ENCODE assay signal across 1 cellular context in genomic region chr11:1760351-1761109, GRCh38.
A peak's percentile ranks its signal among the peaks of the same experiment; 100 is the strongest.
TF ChIP-seq lines count a peak whose summit lies in the region.

No MANE protein-coding gene starts in this region.

TF ChIP-seq in K562, 482 proteins besides CTCF, POLR2A, EP300 and RAD21 (continued from another document and continues in another):
- TF ChIP-seq MLX (CRISPR knock-in tag; conservative IDR thresholded peaks at IDR 0.05) (no peak), PRMT5 (CRISPR knock-in tag; IDR thresholded peaks at IDR 0.05) (no peak), ZNF318 (IDR thresholded peaks at IDR 0.05; ENCODE audit: borderline replicate concordance in 1 of 2, low read depth in 1 of 2) (no peak), LCOR (CRISPR knock-in tag; IDR thresholded peaks at IDR 0.05) (no peak), ZFP36 (IDR thresholded peaks at IDR 0.05; ENCODE audit: low read depth, low read length, partially characterized antibody) (no peak), ZNF253 (CRISPR knock-in tag; conservative IDR thresholded peaks at IDR 0.05) (no peak), ZNF121 (CRISPR knock-in tag; conservative IDR thresholded peaks at IDR 0.05) (no peak), HEY1 (CRISPR knock-in tag; IDR thresholded peaks at IDR 0.05; ENCODE audit: borderline replicate concordance) (no peak), SLC30A9 (CRISPR knock-in tag; IDR thresholded peaks at IDR 0.05) (no peak), RBM39 (optimal IDR thresholded peaks at IDR 0.05; ENCODE audit: low read depth, low read length) (no peak), ETV1 (tag; conservative IDR thresholded peaks at IDR 0.05; ENCODE audit: low read depth) (no peak), L3MBTL2 (IDR thresholded peaks at IDR 0.05) (peak; percentile 55; the same call in 1 of the 2 replicates), SRSF3 (IDR thresholded peaks at IDR 0.05; ENCODE audit: insufficient read depth, low read length) (no peak), ZKSCAN1 (IDR thresholded peaks at IDR 0.05; ENCODE audit: low read depth, low read length) (no peak), SMAD2 (IDR thresholded peaks at IDR 0.05; ENCODE audit: low read depth, low read length) (no peak), ZNF707 (CRISPR knock-in tag; conservative IDR thresholded peaks at IDR 0.05) (no peak), ARID4B (CRISPR knock-in tag; IDR thresholded peaks at IDR 0.05) (no peak), ESRRB (CRISPR knock-in tag; IDR thresholded peaks at IDR 0.05; ENCODE audit: borderline replicate concordance) (no peak), CHD1 (IDR thresholded peaks at IDR 0.05; ENCODE audit: low read length) (no peak), NFE2 (IDR thresholded peaks at IDR 0.05; ENCODE audit: low read depth) (peak; percentile 83), ETS2 (tag; IDR thresholded peaks at IDR 0.05; ENCODE audit: borderline replicate concordance, poor library complexity, severe bottlenecking) (no peak), GTF3C2 (IDR thresholded peaks at IDR 0.05; ENCODE audit: borderline replicate concordance, extremely low read depth, insufficient read length) (no peak), ARID3B (CRISPR knock-in tag; IDR thresholded peaks at IDR 0.05; ENCODE audit: borderline replicate concordance) (no peak), ZNF518B (CRISPR knock-in tag; IDR thresholded peaks at IDR 0.05) (no peak), ZNF133 (CRISPR knock-in tag; IDR thresholded peaks at IDR 0.05) (no peak), HINFP (tag; conservative IDR thresholded peaks at IDR 0.05; ENCODE audit: low read depth) (no peak), ERF (CRISPR knock-in tag; IDR thresholded peaks at IDR 0.05) (no peak), EHMT2 (IDR thresholded peaks at IDR 0.05) (no peak), ZC3H11A (IDR thresholded peaks at IDR 0.05; ENCODE audit: low read depth, low read length) (no peak), XRCC4 (IDR thresholded peaks at IDR 0.05; ENCODE audit: extremely low read depth, insufficient read depth, insufficient read length) (no peak), CREB1 (IDR thresholded peaks at IDR 0.05) (no peak), CREB1 (CRISPR knock-in tag; IDR thresholded peaks at IDR 0.05) (no peak), THAP7 (CRISPR knock-in tag; IDR thresholded peaks at IDR 0.05) (no peak), PHF8 (IDR thresholded peaks at IDR 0.05; ENCODE audit: borderline replicate concordance, low read length) (peak; percentile 2; the same call in 1 of the 2 replicates), C11orf30 (IDR thresholded peaks at IDR 0.05; ENCODE audit: low read depth) (peak; percentile 94), CAMTA2 (CRISPR knock-in tag; conservative IDR thresholded peaks at IDR 0.05) (no peak)
